Comparison of ENCODE assay signal across 8 cellular contexts in the genomic region with DNA sequence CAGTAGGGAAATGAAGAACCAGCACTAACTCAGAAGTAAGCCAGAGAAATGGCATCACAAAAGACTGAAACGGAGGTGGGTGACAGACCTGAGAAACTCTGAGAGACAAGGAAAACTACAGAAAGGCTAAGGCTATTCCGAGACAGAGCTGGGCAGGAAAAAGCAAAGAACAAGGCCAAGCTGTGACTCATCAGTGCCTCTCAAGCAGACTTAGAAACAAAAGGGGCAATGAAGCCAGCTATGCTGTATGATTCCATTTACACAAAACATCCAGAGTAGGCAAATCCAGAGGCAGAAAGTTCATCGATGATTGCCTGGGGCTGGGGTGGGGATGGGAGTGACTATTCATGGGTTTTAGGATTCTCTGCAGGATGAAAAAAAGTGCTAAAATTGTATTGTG. TPM values are rescaled to one million over a fixed set of nuclear protein-coding genes. Genes with fewer than 3 reads are reported as not detected.
DNase-seq lines count a peak whose midpoint lies in the region; ATAC-seq and TF ChIP-seq lines count a peak whose summit lies in the region.

No MANE protein-coding gene starts in this region.

- H3K27me3 ChIP-seq in hepatocyte (no peaks in the 10 kb centered on the region), smooth muscle cell (ENCODE audit: low read depth) (no peaks in the 10 kb centered on the region)

- no peak overlapping the region for H3K9ac ChIP-seq in smooth muscle cell (ENCODE audit: low read depth)

- H3K4me1 ChIP-seq in HEK293 (ENCODE audit: control insufficient read depth, insufficient read depth, low read length), result no peaks in the 10 kb centered on the region
- no peaks in the 10 kb centered on the region for H3K4me1 ChIP-seq in hepatocyte (ENCODE audit: insufficient read depth)
- H3K4me1 ChIP-seq in smooth muscle cell (ENCODE audit: low read depth), result peaks cover 3% of the 10 kb centered on the region

- peaks cover 4% of the 10 kb centered on the region for H3F3A ChIP-seq in smooth muscle cell (ENCODE audit: low read depth)

- H3K4me2 ChIP-seq in hepatocyte, result no peak overlapping the region
- peak overlapping the region; percentile 30 for H3K4me2 ChIP-seq in smooth muscle cell

- peaks cover 0 to 12% (median 7%) of the 10 kb centered on the region in 5 experiments for H3K9me3 Mint-ChIP-seq in brain
- no peaks in the 10 kb centered on the region for H3K9me3 Mint-ChIP-seq in activated naive CD8-positive, alpha-beta T cell treated with anti-CD3 and anti-CD28 coated beads, Interleukin-2, amount 50 U/mL, for 24 hours

- H3K4me3 ChIP-seq in HEK293 (ENCODE audit: low read depth, low read length) (no peak overlapping the region), hepatocyte (no peak overlapping the region), smooth muscle cell (no peak overlapping the region)

- peaks cover 3% of the 10 kb centered on the region for H3K79me2 ChIP-seq in hepatocyte
- H3K79me2 ChIP-seq in smooth muscle cell (ENCODE audit: low read depth), result no peaks in the 10 kb centered on the region

- no peaks in the 10 kb centered on the region for H3K9me2 ChIP-seq in hepatocyte (replicated peaks; ENCODE audit: insufficient read depth)

- TF ChIP-seq CTCF in HEK293 (tag by site-specific recombination; IDR thresholded peaks at IDR 0.05) (no peak), brain (conservative IDR thresholded peaks at IDR 0.05) (no peak), hepatocyte (IDR thresholded peaks at IDR 0.05; ENCODE audit: poor library complexity) (no peak), smooth muscle cell (IDR thresholded peaks at IDR 0.05; ENCODE audit: borderline replicate concordance, insufficient read depth, poor library complexity, severe bottlenecking) (no peak)

- H2AFZ ChIP-seq in hepatocyte (peak overlapping the region; percentile 33), smooth muscle cell (ENCODE audit: low read depth) (peak overlapping the region; percentile 81)

- H3K4me3 Mint-ChIP-seq in brain, result peak overlapping the region in 2 of 5 experiments; percentile 41 to 69
- H3K4me3 Mint-ChIP-seq in activated naive CD8-positive, alpha-beta T cell treated with anti-CD3 and anti-CD28 coated beads, Interleukin-2, amount 50 U/mL, for 24 hours, result no peak overlapping the region

- peak; percentile 57 for DNase-seq in hepatocyte (ENCODE audit: low spot score)
- no peak for DNase-seq in smooth muscle cell (lab: John Stamatoyannopoulos, UW; ENCODE audit: unreplicated experiment)
- no peak for DNase-seq in activated naive CD8-positive, alpha-beta T cell treated with anti-CD3 and anti-CD28 coated beads, Interleukin-2, amount 50 U/mL, for 24 hours
- no peak for DNase-seq in SW480 (ENCODE audit: low spot score)
- DNase-seq in mesenteric fat pad (ENCODE audit: low spot score), result no peak

- POLR2A ChIA-PET in HEK293 (lab: Yijun Ruan, JAX), result no interaction called here

- no peak overlapping the region for H3K27ac ChIP-seq in HEK293 (ENCODE audit: extremely low read depth, low read depth, low read length)
- H3K27ac ChIP-seq in hepatocyte, result peak overlapping the region; percentile 82
- peak overlapping the region; percentile 64 for H3K27ac ChIP-seq in smooth muscle cell (ENCODE audit: low read depth)

- ATAC-seq in HG02610 (IDR thresholded peaks at IDR 0.05; ENCODE audit: unreplicated experiment), result no peak
- ATAC-seq in activated naive CD8-positive, alpha-beta T cell treated with anti-CD3 and anti-CD28 coated beads, Interleukin-2, amount 50 U/mL, for 24 hours, result no peak

- CTCF ChIA-PET in HEK293 (lab: Yijun Ruan, JAX), result no interaction called here

- H3K27ac Mint-ChIP-seq in brain, result peak overlapping the region in 4 of 5 experiments; percentile 52 to 96 (median 83)
- no peak overlapping the region for H3K27ac Mint-ChIP-seq in activated naive CD8-positive, alpha-beta T cell treated with anti-CD3 and anti-CD28 coated beads, Interleukin-2, amount 50 U/mL, for 24 hours

- peaks cover 47% of the 10 kb centered on the region for H3K36me3 Mint-ChIP-seq in brain
- peaks cover 5% of the 10 kb centered on the region for H3K36me3 Mint-ChIP-seq in activated naive CD8-positive, alpha-beta T cell treated with anti-CD3 and anti-CD28 coated beads, Interleukin-2, amount 50 U/mL, for 24 hours (ENCODE audit: low read depth)

- H3K27me3 Mint-ChIP-seq in brain, result no peaks in the 10 kb centered on the region
- no peaks in the 10 kb centered on the region for H3K27me3 Mint-ChIP-seq in activated naive CD8-positive, alpha-beta T cell treated with anti-CD3 and anti-CD28 coated beads, Interleukin-2, amount 50 U/mL, for 24 hours

- H3K9me3 ChIP-seq in HEK293 (ENCODE audit: control insufficient read depth, insufficient read depth, low read depth, low read length) (no peaks in the 10 kb centered on the region), hepatocyte (ENCODE audit: low read depth) (no peaks in the 10 kb centered on the region), smooth muscle cell (replicated peaks; ENCODE audit: low read depth) (no peaks in the 10 kb centered on the region)

- H3K36me3 ChIP-seq in HEK293 (ENCODE audit: control insufficient read depth in 2 of 2, insufficient read depth in 1 of 2, low read length in 2 of 2), result peaks cover 0 to 11% of the 10 kb centered on the region in 2 experiments; a peak in 2 of 3 replicates
- no peaks in the 10 kb centered on the region for H3K36me3 ChIP-seq in hepatocyte (replicated peaks; ENCODE audit: insufficient read depth, low read depth)
- no peaks in the 10 kb centered on the region for H3K36me3 ChIP-seq in smooth muscle cell (ENCODE audit: low read depth)

- 71% methylated on average over 3 of the region's 3 CpGs for WGBS in hepatocyte (ENCODE audit: low lambda C conversion rate, missing lambda C conversion rate)
- WGBS in smooth muscle cell (ENCODE audit: low lambda C conversion rate), result 31% methylated on average over 3 of the region's 3 CpGs

- H4K20me1 ChIP-seq in hepatocyte (ENCODE audit: insufficient read depth, poor library complexity, severe bottlenecking) (no peaks in the 10 kb centered on the region), smooth muscle cell (ENCODE audit: low read depth) (no peaks in the 10 kb centered on the region)

- peaks cover 50% of the 10 kb centered on the region for H3K4me1 Mint-ChIP-seq in brain
- peaks cover 32% of the 10 kb centered on the region for H3K4me1 Mint-ChIP-seq in activated naive CD8-positive, alpha-beta T cell treated with anti-CD3 and anti-CD28 coated beads, Interleukin-2, amount 50 U/mL, for 24 hours

TF ChIP-seq in HEK293, 187 proteins besides CTCF, POLR2A, EP300 and RAD21:
- TF ChIP-seq ZNF335 (tag by site-specific recombination; conservative IDR thresholded peaks at IDR 0.05) (no peak), ZNF600 (tag by site-specific recombination; IDR thresholded peaks at IDR 0.05) (0 out of 2 replicates have a peak, but pooled peaks have one; percentile 28)

RNA-seq across cellular contexts. Expression of gene SLC23A2, which starts 50.0 kb away (rescaled TPM):
- polyA plus RNA-seq in brain (ENCODE audit: insufficient read depth, low read depth, low replicate concordance) (17.8 TPM), hepatocyte (8.2 and 9.0 TPM in 2 replicates), smooth muscle cell (1.4 TPM in 2 replicates)
- total RNA-seq in hepatocyte (11.3 and 13.3 TPM in 2 replicates), smooth muscle cell (5.0 and 5.6 TPM in 2 replicates), mesenteric fat pad (22.2 TPM)
